Comparison of ENCODE assay signal across 21 cellular contexts in the genomic region with DNA sequence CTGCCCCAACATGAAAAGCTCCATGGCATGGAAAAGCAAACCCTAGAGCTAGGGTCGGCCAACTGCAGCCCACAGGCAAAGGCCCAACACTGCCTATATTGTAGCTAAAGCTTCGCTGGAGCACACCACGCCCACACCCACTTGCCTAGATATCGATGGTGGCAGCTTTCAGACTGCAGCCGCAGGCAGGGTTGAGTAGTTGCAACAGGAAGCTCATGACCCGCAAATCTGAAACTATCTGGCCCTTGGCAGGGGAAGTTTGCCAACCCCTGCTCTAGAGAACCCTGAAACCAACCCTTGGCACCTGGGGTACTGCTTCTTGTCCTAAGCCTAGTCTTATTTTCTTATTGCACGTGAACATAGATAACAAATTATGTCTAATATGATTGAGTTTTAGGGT.
DNase-seq lines count a peak whose midpoint lies in the region; ATAC-seq and TF ChIP-seq lines count a peak whose summit lies in the region.
"Had no signal": no experiment of that assay in that cellular context is flagged by ENCODE, and none has a peak within 500 bp of the region (broad histone marks: within the 10 kb centered on the region; RNA-seq: fewer than 3 reads in every experiment).

No MANE protein-coding gene starts in this region.

- no peak overlapping the region for H3K4me2 ChIP-seq in Karpas-422 (ENCODE audit: low read depth, low read length, poor library complexity, severe bottlenecking)

- no peaks in the 10 kb centered on the region for H3K9me2 ChIP-seq in Karpas-422 (replicated peaks; ENCODE audit: insufficient read depth, low read length)

- H3K36me3 ChIP-seq in Karpas-422 (ENCODE audit: insufficient read depth, low read length): no peaks in the 10 kb centered on the region
- H3K36me3 ChIP-seq in esophagus muscularis mucosa: no peaks in the 10 kb centered on the region
- H3K36me3 ChIP-seq: HAP-1, SJSA1 had no signal

- peak; percentile 11 for DNase-seq in SKM-1 treated with dmso at 0.1 percent for 144 hours (lab: John Stamatoyannopoulos, UW; ENCODE audit: unreplicated experiment)
- no peak for DNase-seq in SKM-1 (lab: John Stamatoyannopoulos, UW; ENCODE audit: unreplicated experiment)
- peak; percentile 44 for DNase-seq in Karpas-422
- DNase-seq in esophagus muscularis mucosa (ENCODE audit: extremely low spot score): peak; percentile 72
- DNase-seq in NOMO-1 treated with DMSO at 0.1 percent for 48 hours (lab: John Stamatoyannopoulos, UW; ENCODE audit: unreplicated experiment): no peak
- DNase-seq in activated T-cell treated with anti-CD3 and anti-CD28 coated beads, Interleukin-2, amount 50 U/mL, for 48 hours: no peak
- DNase-seq in osteocyte (ENCODE audit: extremely low spot score, unreplicated experiment): no peak
- DNase-seq: CD4-positive, CD25-positive, alpha-beta regulatory T cell; COR-L47; DMS 273 treated with DMSO at 0.1 percent for 48 hours; DND-41; NCI-H1417; NCI-H187 treated with DMSO at 0.1 percent for 48 hours; NCI-H226; NCI-H524; NCI-H82; SW 1271 had no signal

- H3K9me3 ChIP-seq in Karpas-422 (ENCODE audit: low read length) (no peaks in the 10 kb centered on the region), esophagus muscularis mucosa (no peaks in the 10 kb centered on the region)
- H3K9me3 ChIP-seq: HAP-1 had no signal

- no peak overlapping the region for H3K4me3 ChIP-seq in Karpas-422 (ENCODE audit: low read length)
- H3K4me3 ChIP-seq in esophagus muscularis mucosa: no peak overlapping the region
- H3K4me3 ChIP-seq: HAP-1, SJSA1 had no signal

- H3K27ac Mint-ChIP-seq in osteocyte (ENCODE audit: unreplicated experiment): no peak overlapping the region
- H3K27ac Mint-ChIP-seq: CD4-positive, CD25-positive, alpha-beta regulatory T cell had no signal

- no peaks in the 10 kb centered on the region for H3K36me3 Mint-ChIP-seq in osteocyte (ENCODE audit: unreplicated experiment)
- H3K36me3 Mint-ChIP-seq: CD4-positive, CD25-positive, alpha-beta regulatory T cell had no signal

- H3K4me1 ChIP-seq in Karpas-422 (ENCODE audit: low read length) (peaks cover 9% of the 10 kb centered on the region), esophagus muscularis mucosa (no peaks in the 10 kb centered on the region)
- H3K4me1 ChIP-seq: HAP-1, SJSA1 had no signal

- no peaks in the 10 kb centered on the region for H3K9me3 Mint-ChIP-seq in osteocyte (ENCODE audit: unreplicated experiment)

- no peak overlapping the region for H3K4me3 Mint-ChIP-seq in osteocyte (ENCODE audit: unreplicated experiment)
- H3K4me3 Mint-ChIP-seq: CD4-positive, CD25-positive, alpha-beta regulatory T cell had no signal

- TF ChIP-seq POLR2A in esophagus muscularis mucosa (IDR thresholded peaks at IDR 0.05; ENCODE audit: low read depth): no peak

- no peaks in the 10 kb centered on the region; the same call in 1 of the 2 replicates for H3K27me3 ChIP-seq in Karpas-422 (ENCODE audit: low read length)
- no peaks in the 10 kb centered on the region for H3K27me3 ChIP-seq in esophagus muscularis mucosa
- H3K27me3 ChIP-seq: SJSA1 had no signal

- WGBS in esophagus muscularis mucosa: 91% methylated on average over 5 of the region's 7 CpGs

- H3K27ac ChIP-seq in Karpas-422 (ENCODE audit: low read length) (no peak overlapping the region), esophagus muscularis mucosa (replicated peaks in 1 of 4) (no peak overlapping the region)
- H3K27ac ChIP-seq: 22Rv1, SJSA1 had no signal

- TF ChIP-seq EP300 in esophagus muscularis mucosa (IDR thresholded peaks at IDR 0.05): no peak

- intact Hi-C loops in esophagus muscularis mucosa (cut with DNase I): no loop called here

- H3K4me1 Mint-ChIP-seq in osteocyte (ENCODE audit: unreplicated experiment): no peaks in the 10 kb centered on the region
- H3K4me1 Mint-ChIP-seq: CD4-positive, CD25-positive, alpha-beta regulatory T cell had no signal

- ATAC-seq in GM21786 (IDR thresholded peaks at IDR 0.05; ENCODE audit: unreplicated experiment): no peak

- H3K27me3 Mint-ChIP-seq in osteocyte (ENCODE audit: unreplicated experiment): peaks cover 9% of the 10 kb centered on the region
- H3K27me3 Mint-ChIP-seq: CD4-positive, CD25-positive, alpha-beta regulatory T cell had no signal

- no peak overlapping the region for H3K9ac ChIP-seq in Karpas-422 (ENCODE audit: low read length)

- H2AFZ ChIP-seq in Karpas-422 (ENCODE audit: low read length): no peak overlapping the region

- no peaks in the 10 kb centered on the region for H3K79me2 ChIP-seq in Karpas-422 (ENCODE audit: low read length)

- no peaks in the 10 kb centered on the region for H4K20me1 ChIP-seq in Karpas-422 (ENCODE audit: insufficient read depth, low read depth, low read length)

- TF ChIP-seq CTCF in esophagus muscularis mucosa (IDR thresholded peaks at IDR 0.05) (no peak), osteocyte (IDR thresholded peaks at IDR 0.05) (no peak)

Comparison
In these comparisons a context has a peak if more than half of its experiments do, and no peak if none do; other contexts are left out.
1. DNase-seq: peak in SKM-1 treated with dmso at 0.1 percent for 144 hours (single experiment), Karpas-422 (single experiment) and esophagus muscularis mucosa (single experiment); none in SKM-1 (single experiment), NOMO-1 treated with DMSO at 0.1 percent for 48 hours (single experiment), activated T-cell treated with anti-CD3 and anti-CD28 coated beads, Interleukin-2, amount 50 U/mL, for 48 hours (0 of 2) and osteocyte (single experiment).